17 cellular contexts compared by ENCODE assay signal in genomic region chr16:78642621-78643285, GRCh38.
"Had no signal": no experiment of that assay in that cellular context is flagged by ENCODE, and none has a peak within 500 bp of the region (broad histone marks: within the 10 kb centered on the region; RNA-seq: fewer than 3 reads in every experiment).

No MANE protein-coding gene starts in this region.

- H3K9ac ChIP-seq: SK-N-SH had no signal

- H3K4me3 ChIP-seq: MG63 had no signal

- H3K36me3 ChIP-seq: MG63 had no signal

- H3K27me3 ChIP-seq: MG63 had no signal

- H3K4me2 ChIP-seq: SK-N-SH had no signal

- DNase-seq: KBM-7, MG63, NCI-H1092 treated with DMSO at 0.1 percent for 48 hours, NCI-H1436, NCI-H187, NCI-H2029, NCI-H2081 treated with DMSO at 0.1 percent for 48 hours, NCI-H2171, NCI-H226, NCI-H446, NCI-H510A, NCI-H524 treated with DMSO at 0.1 percent for 48 hours, NCI-H69, NCI-H774, Right ventricle myocardium superior, RPMI8226, SK-N-SH had no signal

- H3K9me3 ChIP-seq: MG63, SK-N-SH had no signal
